23 cellular contexts compared by ENCODE assay signal in genomic region chr2:170523506-170523905, GRCh38.
DNase-seq lines count a peak whose midpoint lies in the region; ATAC-seq, FAIRE-seq and TF ChIP-seq lines count a peak whose summit lies in the region.
"Had no signal": no experiment of that assay in that cellular context is flagged by ENCODE, and none has a peak within 500 bp of the region (broad histone marks: within the 10 kb centered on the region; RNA-seq: fewer than 3 reads in every experiment).

No MANE protein-coding gene starts in this region.

- POLR2A ChIA-PET in K562 (lab: Yijun Ruan, JAX) = interaction anchor here (1.4 kb wide), 1 partner anchor 9 kb away, joined by 6 read pairs; no protein-coding TSS in a partner anchor
- POLR2A ChIA-PET in CD8-positive, alpha-beta memory T cell (lab: Charles Lee) = no interaction called here

- H3K4me1 Mint-ChIP-seq in type B pancreatic cell (ENCODE audit: unreplicated experiment) = peaks cover 6% of the 10 kb centered on the region
- H3K4me1 Mint-ChIP-seq in CD8-positive, alpha-beta memory T cell = peaks cover 0 to 6% (median 0%) of the 10 kb centered on the region in 3 donors
- H3K4me1 Mint-ChIP-seq: activated CD4-positive, alpha-beta memory T cell treated with anti-CD3 and anti-CD28 coated beads, Interleukin-2, amount 10 ng/mL, durations not matched to agents 7 days and 5 days; naive B cell had no signal

- no peaks in the 10 kb centered on the region for H3K9me3 ChIP-seq in K562 (replicated peaks; ENCODE audit: control insufficient read depth, insufficient read depth, low read depth, low read length)
- H3K9me3 ChIP-seq in CD8-positive, alpha-beta memory T cell (ENCODE audit: low read length) = no peaks in the 10 kb centered on the region
- H3K9me3 ChIP-seq in lower lobe of right lung = no peaks in the 10 kb centered on the region
- H3K9me3 ChIP-seq: body of pancreas, testis had no signal

- H3K27ac Mint-ChIP-seq in type B pancreatic cell = no peak overlapping the region
- H3K27ac Mint-ChIP-seq in CD8-positive, alpha-beta memory T cell = no peak overlapping the region
- H3K27ac Mint-ChIP-seq: activated CD4-positive, alpha-beta memory T cell treated with anti-CD3 and anti-CD28 coated beads, Interleukin-2, amount 10 ng/mL, durations not matched to agents 7 days and 5 days; effector memory CD8-positive, alpha-beta T cell; naive B cell had no signal

- no peak for TF ChIP-seq POLR2A in K562 (conservative IDR thresholded peaks at IDR 0.05)

- no peaks in the 10 kb centered on the region; a peak in 1 of 5 replicates for H3K4me1 ChIP-seq in K562 (replicated peaks in 1 of 2; ENCODE audit: control insufficient read depth in 2 of 2, insufficient read depth in 2 of 2, low read length in 2 of 2)
- H3K4me1 ChIP-seq in CD8-positive, alpha-beta memory T cell (ENCODE audit: insufficient read depth, low read length) = no peaks in the 10 kb centered on the region
- H3K4me1 ChIP-seq in lower lobe of right lung = peaks cover 9% of the 10 kb centered on the region
- H3K4me1 ChIP-seq: body of pancreas had no signal

- TF ChIP-seq CTCF in K562 (IDR thresholded peaks at IDR 0.05 in 2 of 3, conservative IDR thresholded peaks at IDR 0.05 in 1 of 3; ENCODE audit: insufficient read depth in 2 of 3, low read depth in 1 of 3, low read length in 3 of 3) = peak; percentile 19 to 34 (median 34); a peak in 3 of 6 replicates
- TF ChIP-seq CTCF in type B pancreatic cell (conservative IDR thresholded peaks at IDR 0.05) = peak; percentile 52
- TF ChIP-seq CTCF in lower lobe of right lung (IDR thresholded peaks at IDR 0.05) = no peak

- no peaks in the 10 kb centered on the region for H3K36me3 Mint-ChIP-seq in type B pancreatic cell
- H3K36me3 Mint-ChIP-seq in CD8-positive, alpha-beta memory T cell = no peaks in the 10 kb centered on the region
- H3K36me3 Mint-ChIP-seq: naive B cell had no signal

- no peak overlapping the region for H3K9ac ChIP-seq in K562 (ENCODE audit: insufficient read depth in 1 of 2, low read depth in 2 of 2, low read length in 2 of 2)

- no peak overlapping the region for H3K4me3 Mint-ChIP-seq in type B pancreatic cell
- no peak overlapping the region for H3K4me3 Mint-ChIP-seq in CD8-positive, alpha-beta memory T cell
- H3K4me3 Mint-ChIP-seq: activated CD4-positive, alpha-beta memory T cell treated with anti-CD3 and anti-CD28 coated beads, Interleukin-2, amount 10 ng/mL, durations not matched to agents 7 days and 5 days; effector memory CD8-positive, alpha-beta T cell; naive B cell had no signal

- in situ Hi-C loops in K562 (cut with MboI) = no loop called here

- H3K36me3 ChIP-seq in K562 (ENCODE audit: control insufficient read depth, insufficient read depth, low read length) (no peaks in the 10 kb centered on the region), lower lobe of right lung (no peaks in the 10 kb centered on the region)
- no peaks in the 10 kb centered on the region for H3K36me3 ChIP-seq in CD8-positive, alpha-beta memory T cell (ENCODE audit: insufficient read depth, low read length)

- TF ChIP-seq EP300 in K562 (IDR thresholded peaks at IDR 0.05; ENCODE audit: low read length) = no peak

- 11% methylated on average over 4 of the region's 4 CpGs for WGBS in K562 (ENCODE audit: insufficient coverage, low coverage, missing lambda C conversion rate)

- no peak overlapping the region for H3K4me2 ChIP-seq in K562 (ENCODE audit: insufficient read depth, low read length)

- ATAC-seq in K562 (peak; percentile 61; the same call in 1 of the 3 replicates), GM18519 (IDR thresholded peaks at IDR 0.05; ENCODE audit: low FRiP score, unreplicated experiment) (no peak), lower lobe of right lung (no peak)
- ATAC-seq: body of pancreas; effector memory CD8-positive, alpha-beta T cell had no signal

- CTCF ChIA-PET in K562 (lab: Yijun Ruan, JAX; ENCODE audit: low intra/inter-chr PET ratio) = no interaction called here
- CTCF ChIA-PET in CD8-positive, alpha-beta memory T cell (lab: Charles Lee) = no interaction called here

- H3K27me3 Mint-ChIP-seq in type B pancreatic cell = peaks cover 4% of the 10 kb centered on the region
- peaks cover 0 to 9% of the 10 kb centered on the region in 2 donors for H3K27me3 Mint-ChIP-seq in CD8-positive, alpha-beta memory T cell
- H3K27me3 Mint-ChIP-seq: effector memory CD8-positive, alpha-beta T cell; naive B cell had no signal

- H3K27ac ChIP-seq in K562 (ENCODE audit: extremely low read depth, low read depth, low read length) = no peak overlapping the region
- H3K27ac ChIP-seq in CD8-positive, alpha-beta memory T cell (ENCODE audit: low read depth, low read length) = no peak overlapping the region
- no peak overlapping the region for H3K27ac ChIP-seq in lower lobe of right lung
- H3K27ac ChIP-seq: 22Rv1, body of pancreas, testis had no signal

- H3K9me3 Mint-ChIP-seq in type B pancreatic cell = no peaks in the 10 kb centered on the region
- H3K9me3 Mint-ChIP-seq in CD8-positive, alpha-beta memory T cell = no peaks in the 10 kb centered on the region
- H3K9me3 Mint-ChIP-seq: activated CD4-positive, alpha-beta memory T cell treated with anti-CD3 and anti-CD28 coated beads, Interleukin-2, amount 10 ng/mL, durations not matched to agents 7 days and 5 days; effector memory CD8-positive, alpha-beta T cell; naive B cell had no signal

- BruUV-seq in K562 (replicated peaks; lab: Mats Ljungman, UMichigan) = no TSS peak

- no peaks in the 10 kb centered on the region for H3K79me2 ChIP-seq in K562 (ENCODE audit: control insufficient read depth, insufficient read depth, low read length)

- no peaks in the 10 kb centered on the region; the same call in 1 of the 2 replicates for H4K20me1 ChIP-seq in K562 (replicated peaks; ENCODE audit: control insufficient read depth, insufficient read depth, low read length)

- H3K9me1 ChIP-seq in K562 (ENCODE audit: control insufficient read depth, insufficient read depth, low read length) = no peaks in the 10 kb centered on the region

- peak; percentile 42 for DNase-seq in DMS53 (lab: John Stamatoyannopoulos, UW)
- no peak for DNase-seq in DMS53 treated with DMSO at 0.1 percent for 48 hours (lab: John Stamatoyannopoulos, UW; ENCODE audit: unreplicated experiment)
- peak; percentile 28 for DNase-seq in HuH-7 (ENCODE audit: low spot score)
- DNase-seq in K562 (ENCODE audit: extremely low read depth in 1 of 4, low spot score in 3 of 4) = no peak
- DNase-seq in type B pancreatic cell (ENCODE audit: extremely low spot score, unreplicated experiment) = no peak
- DNase-seq in CD8-positive, alpha-beta memory T cell = no peak
- DNase-seq in lower lobe of right lung = no peak
- DNase-seq: activated CD4-positive, alpha-beta memory T cell treated with anti-CD3 and anti-CD28 coated beads, Interleukin-2, amount 10 ng/mL, durations not matched to agents 7 days and 5 days; activated CD4-positive, CD25-positive, alpha-beta regulatory T cell; activated gamma-delta T cell treated with Interleukin-2 at 50 U/mL for 16 hours; AML-193; body of pancreas; effector memory CD8-positive, alpha-beta T cell; naive B cell; NCI-H1417; NCI-H2107; occipital lobe; stimulated activated CD4-positive, alpha-beta T cell treated with anti-CD3 and anti-CD28 coated beads, Interleukin-4, amount 100 ng/mL, for 1 hour; stimulated activated naive CD4-positive, alpha-beta T cell; T1000; testis had no signal

- intact Hi-C loops in K562 (cut with micrococcal nuclease) (loop anchor here (10.0 kb wide), 1 partner anchor 291 kb away; the partner anchor contains the start of gene GAD1), lower lobe of right lung (cut with DNase I) (no loop called here)

- TF ChIP-seq RAD21 in K562 (CRISPR knock-in tag; conservative IDR thresholded peaks at IDR 0.05 in 1 of 2, IDR thresholded peaks at IDR 0.05 in 1 of 2) = peak in 1 of 2 experiments; percentile 42; a peak in 2 of 4 replicates

- H2AFZ ChIP-seq in K562 (ENCODE audit: low read depth, low read length) = no peak overlapping the region

- H3K4me3 ChIP-seq in K562 (no peak overlapping the region), lower lobe of right lung (no peak overlapping the region)
- H3K4me3 ChIP-seq in CD8-positive, alpha-beta memory T cell (ENCODE audit: low read length) = no peak overlapping the region
- H3K4me3 ChIP-seq: body of pancreas, testis had no signal

- peaks cover 0 to 6% of the 10 kb centered on the region in 2 experiments; a peak in 2 of 5 replicates for H3K27me3 ChIP-seq in K562 (ENCODE audit: control insufficient read depth in 2 of 2, insufficient read depth in 2 of 2, low read length in 2 of 2)
- no peaks in the 10 kb centered on the region for H3K27me3 ChIP-seq in CD8-positive, alpha-beta memory T cell (ENCODE audit: insufficient read depth, low read length, poor library complexity, severe bottlenecking)
- no peaks in the 10 kb centered on the region for H3K27me3 ChIP-seq in lower lobe of right lung (ENCODE audit: low read depth)
- H3K27me3 ChIP-seq: body of pancreas, testis had no signal

- no peak for FAIRE-seq in K562 (lab: Jason Lieb, UNC)

TF ChIP-seq in K562, 482 proteins besides CTCF, POLR2A, EP300 and RAD21 (continues in another document):
- TF ChIP-seq ZNF592 (IDR thresholded peaks at IDR 0.05) = no peak
- TF ChIP-seq SOX6 (IDR thresholded peaks at IDR 0.05) = no peak

Comparison
In these comparisons a context has a peak if more than half of its experiments do, and no peak if none do; other contexts are left out.
1. DNase-seq: peak in DMS53 (single experiment) and HuH-7 (single experiment); none in DMS53 treated with DMSO at 0.1 percent for 48 hours (single experiment), K562 (0 of 4), type B pancreatic cell (single experiment), CD8-positive, alpha-beta memory T cell (0 of 5) and lower lobe of right lung (single experiment).